14 cellular contexts compared by ENCODE assay signal in genomic region chr6:140623498-140623897, GRCh38.
DNase-seq lines count a peak whose midpoint lies in the region; ATAC-seq, FAIRE-seq and TF ChIP-seq lines count a peak whose summit lies in the region.
"Had no signal": no experiment of that assay in that cellular context is flagged by ENCODE, and none has a peak within 500 bp of the region (broad histone marks: within the 10 kb centered on the region; RNA-seq: fewer than 3 reads in every experiment).

No MANE protein-coding gene starts in this region.

- TF ChIP-seq CTCF in AG09309 (IDR thresholded peaks at IDR 0.05; ENCODE audit: control insufficient read depth, insufficient read depth, low read depth, low read length, missing control alignments): no peak
- no peak for TF ChIP-seq CTCF in foreskin keratinocyte (conservative IDR thresholded peaks at IDR 0.05)

- DNase-seq in AG09309 (ENCODE audit: low read depth) (peak; percentile 93), HTR-8/SVneo (ENCODE audit: insufficient read length, low spot score) (peak; percentile 12), adipocyte (ENCODE audit: low read depth) (peak; percentile 56), foreskin keratinocyte (peak; percentile 31 to 65), NCI-H2227 treated with DMSO at 0.1 percent for 48 hours (lab: John Stamatoyannopoulos, UW) (no peak), NCI-H2196 (lab: John Stamatoyannopoulos, UW; ENCODE audit: unreplicated experiment) (no peak)
- DNase-seq: BE2C, GDM1, hippocampal formation, NCI-H510A, RPMI8226 had no signal

- no peaks in the 10 kb centered on the region for H3K36me3 ChIP-seq in adipocyte (ENCODE audit: control insufficient read depth, insufficient read depth, low read length, severe bottlenecking)
- H3K36me3 ChIP-seq: BE2C had no signal

- H3K4me3 ChIP-seq in AG09309 (ENCODE audit: control insufficient read depth, low read depth, low read length): no peak overlapping the region
- H3K4me3 ChIP-seq in adipocyte (ENCODE audit: low read length): no peak overlapping the region
- H3K4me3 ChIP-seq: lung had no signal

- peak overlapping the region; percentile 42 for H3K27ac ChIP-seq in foreskin keratinocyte

- H3K9me3 ChIP-seq in adipocyte (ENCODE audit: control insufficient read depth, low read length): peaks cover 16% of the 10 kb centered on the region
- H3K9me3 ChIP-seq: BE2C had no signal

- no peaks in the 10 kb centered on the region for H3K27me3 ChIP-seq in adipocyte (replicated peaks; ENCODE audit: control insufficient read depth, insufficient read depth, low read length)
- H3K27me3 ChIP-seq in foreskin keratinocyte: no peaks in the 10 kb centered on the region
- H3K27me3 ChIP-seq: BE2C had no signal

- peak; percentile 78 for ATAC-seq in foreskin keratinocyte
- no peak for ATAC-seq in HG03159 (IDR thresholded peaks at IDR 0.05; ENCODE audit: unreplicated experiment)
- ATAC-seq in GM21360 (IDR thresholded peaks at IDR 0.05; ENCODE audit: unreplicated experiment): no peak

- H3K4me1 ChIP-seq in adipocyte (ENCODE audit: control insufficient read depth, insufficient read depth, low read length): peaks cover 12% of the 10 kb centered on the region
- H3K4me1 ChIP-seq in foreskin keratinocyte: peaks cover 5% of the 10 kb centered on the region
- H3K4me1 ChIP-seq: BE2C had no signal

- no peak for FAIRE-seq in HTR-8/SVneo (lab: Jason Lieb, UNC)

- no peak overlapping the region for H3K9ac ChIP-seq in adipocyte (ENCODE audit: low read length)

Comparison
In these comparisons a context has a peak if more than half of its experiments do, and no peak if none do; other contexts are left out.
1. DNase-seq: peak in AG09309 (single experiment), HTR-8/SVneo (single experiment), adipocyte (single experiment) and foreskin keratinocyte (2 of 2); none in NCI-H2227 treated with DMSO at 0.1 percent for 48 hours (single experiment) and NCI-H2196 (single experiment).